In the genomic region with DNA sequence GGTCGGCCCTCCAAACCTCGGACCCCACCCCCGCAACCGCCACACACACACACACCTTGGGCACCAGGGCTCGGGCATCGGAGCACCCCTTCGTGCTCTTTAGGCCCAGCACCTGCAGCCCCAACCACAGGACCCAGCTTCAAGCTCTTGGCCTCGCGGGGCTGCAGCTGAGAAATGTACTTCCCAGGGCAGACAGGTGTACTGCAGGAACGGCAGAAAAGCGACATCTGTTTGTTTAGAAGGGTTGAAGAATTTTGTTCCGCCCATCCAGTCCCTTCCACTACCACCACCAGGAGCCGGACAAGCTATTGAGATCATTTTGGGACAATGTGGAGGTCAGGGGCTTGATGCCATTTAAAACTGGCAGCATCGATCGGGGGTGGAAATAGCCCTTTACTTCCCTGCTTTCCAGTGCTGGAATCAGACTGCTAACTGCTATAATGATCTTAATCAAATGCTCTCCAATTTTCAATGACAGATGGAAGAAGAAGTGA, we compare ENCODE assay signal across 9 cellular contexts. TPM values are rescaled to one million over a fixed set of nuclear protein-coding genes. Genes with fewer than 3 reads are reported as not detected.
DNase-seq lines count a peak whose midpoint lies in the region; ATAC-seq and TF ChIP-seq lines count a peak whose summit lies in the region.
"Had no signal": no experiment of that assay in that cellular context is flagged by ENCODE, and none has a peak within 500 bp of the region (broad histone marks: within the 10 kb centered on the region; RNA-seq: fewer than 3 reads in every experiment).

No MANE protein-coding gene starts in this region.

- no peaks in the 10 kb centered on the region for H3K9me3 ChIP-seq in HUES48 (ENCODE audit: control insufficient read depth, insufficient read depth, low read length)
- no peaks in the 10 kb centered on the region for H3K9me3 ChIP-seq in naive thymus-derived CD4-positive, alpha-beta T cell (ENCODE audit: control insufficient read depth in 2 of 3, low read length in 3 of 3)

- no peak overlapping the region for H3K9ac ChIP-seq in HUES48 (ENCODE audit: low read depth, low read length)

- H3K9me3 Mint-ChIP-seq in naive thymus-derived CD4-positive, alpha-beta T cell = peaks cover 0 to 7% (median 0%) of the 10 kb centered on the region in 11 donors

- ATAC-seq in naive thymus-derived CD4-positive, alpha-beta T cell = no peak
- no peak for ATAC-seq in HG03159 (IDR thresholded peaks at IDR 0.05; ENCODE audit: unreplicated experiment)
- ATAC-seq in GM19452 (IDR thresholded peaks at IDR 0.05; ENCODE audit: unreplicated experiment) = no peak

- peaks cover 68% of the 10 kb centered on the region for H3K27me3 ChIP-seq in HUES48 (ENCODE audit: control insufficient read depth, insufficient read depth, low read length)
- peaks cover 3 to 15% of the 10 kb centered on the region in 2 donors for H3K27me3 ChIP-seq in naive thymus-derived CD4-positive, alpha-beta T cell (ENCODE audit: control insufficient read depth in 2 of 2, insufficient read depth in 2 of 2, low read length in 2 of 2)

- H3K4me3 ChIP-seq in AG04449 (ENCODE audit: low read depth, low read length) = peak overlapping the region; percentile 8; the same call in 1 of the 2 replicates
- peak overlapping the region; percentile 59 for H3K4me3 ChIP-seq in HUES48 (ENCODE audit: low read depth, low read length)
- no peak overlapping the region for H3K4me3 ChIP-seq in naive thymus-derived CD4-positive, alpha-beta T cell (ENCODE audit: low read length)

- no peaks in the 10 kb centered on the region for H3K36me3 ChIP-seq in HUES48 (ENCODE audit: control insufficient read depth, insufficient read depth, low read length)
- H3K36me3 ChIP-seq in naive thymus-derived CD4-positive, alpha-beta T cell (ENCODE audit: control insufficient read depth in 2 of 3, insufficient read depth in 3 of 3, low read length in 3 of 3) = no peaks in the 10 kb centered on the region

- no peak for TF ChIP-seq CTCF in AG04449 (IDR thresholded peaks at IDR 0.05; ENCODE audit: insufficient read depth, low read length, missing control alignments)

- H3K4me3 Mint-ChIP-seq in naive thymus-derived CD4-positive, alpha-beta T cell = peak overlapping the region in 9 of 10 donors; percentile 6 to 68 (median 38)

- peaks cover 2 to 14% (median 10%) of the 10 kb centered on the region in 7 donors for H3K4me1 Mint-ChIP-seq in naive thymus-derived CD4-positive, alpha-beta T cell

- H3K4me1 ChIP-seq in HUES48 (ENCODE audit: control insufficient read depth, insufficient read depth, low read length) = peaks cover 25% of the 10 kb centered on the region
- H3K4me1 ChIP-seq in naive thymus-derived CD4-positive, alpha-beta T cell (ENCODE audit: control insufficient read depth in 2 of 2, insufficient read depth in 2 of 2, low read length in 2 of 2) = no peaks in the 10 kb centered on the region

- no peak for DNase-seq in AG04449 (ENCODE audit: low read depth, low spot score)
- DNase-seq in caudate nucleus (lab: John Stamatoyannopoulos, UW) = peak in 5 of 61 donors; percentile 14 to 60 (median 47)
- no peak for DNase-seq in naive thymus-derived CD4-positive, alpha-beta T cell
- DNase-seq in GDM1 (lab: John Stamatoyannopoulos, UW) = no peak
- DNase-seq in Kasumi-1 (lab: John Stamatoyannopoulos, UW) = no peak
- DNase-seq: activated effector memory CD4-positive, alpha-beta T cell treated with anti-CD3 and anti-CD28 coated beads, Interleukin-2, amount 50 U/mL, for 16 hours had no signal

- H3K27me3 Mint-ChIP-seq in naive thymus-derived CD4-positive, alpha-beta T cell = peaks cover 60 to 74% (median 62%) of the 10 kb centered on the region in 5 donors

- CTCF ChIA-PET in AG04449 (lab: Yijun Ruan, JAX) = interaction anchor here (1.8 kb wide), 1 partner anchor 12 kb away, joined by 5 read pairs; no protein-coding TSS in a partner anchor
- CTCF ChIA-PET in naive thymus-derived CD4-positive, alpha-beta T cell (lab: Charles Lee) = no interaction called here

- POLR2A ChIA-PET in AG04449 (lab: Yijun Ruan, JAX) = interaction anchor here (0.7 to 1.7 kb wide), 2 partner anchors 13 to 59 kb away, joined by 3 to 7 read pairs; no protein-coding TSS in a partner anchor
- POLR2A ChIA-PET in naive thymus-derived CD4-positive, alpha-beta T cell (lab: Charles Lee) = no interaction called here

- no peak overlapping the region for H3K27ac Mint-ChIP-seq in naive thymus-derived CD4-positive, alpha-beta T cell

- peak overlapping the region; percentile 68 for H3K27ac ChIP-seq in HUES48 (ENCODE audit: low read depth, low read length)
- H3K27ac ChIP-seq in caudate nucleus (ENCODE audit: low read depth, low read length) = peak overlapping the region; percentile 96
- no peak overlapping the region for H3K27ac ChIP-seq in naive thymus-derived CD4-positive, alpha-beta T cell (ENCODE audit: low read depth, low read length)

- H3K36me3 Mint-ChIP-seq in naive thymus-derived CD4-positive, alpha-beta T cell = no peaks in the 10 kb centered on the region

- intact Hi-C loops in naive thymus-derived CD4-positive, alpha-beta T cell (cut with micrococcal nuclease) = no loop called here

RNA-seq across cellular contexts. Expression of a gene that starts 1.7 kb away (rescaled TPM):
- total RNA-seq in naive thymus-derived CD4-positive, alpha-beta T cell = not detected
- not detected for polyA plus RNA-seq in naive thymus-derived CD4-positive, alpha-beta T cell
